In genomic region chr14:66311935-66312334, GRCh38 we compare ENCODE assay signal across 12 cellular contexts.
"Had no signal": no experiment of that assay in that cellular context is flagged by ENCODE, and none has a peak within 500 bp of the region (broad histone marks: within the 10 kb centered on the region; RNA-seq: fewer than 3 reads in every experiment).

No MANE protein-coding gene starts in this region.

- H3K4me1 Mint-ChIP-seq: activated B cell treated with CpG ODN at 0.5 μM for 24 hours; activated CD4-positive, alpha-beta T cell treated with anti-CD3 and anti-CD28 coated beads, Interleukin-2, amount 10 ng/mL, durations not matched to agents 24 days and 14 days; neural crest cell had no signal

- ATAC-seq: esophagus mucosa had no signal

- H3K27ac Mint-ChIP-seq: activated B cell treated with CpG ODN at 0.5 μM for 24 hours; activated CD4-positive, alpha-beta T cell treated with anti-CD3 and anti-CD28 coated beads, Interleukin-2, amount 10 ng/mL, durations not matched to agents 24 days and 14 days; activated naive CD8-positive, alpha-beta T cell; activated T-cell treated with anti-CD3 and anti-CD28 coated beads, Interleukin-2, amount 50 U/mL, for 24 hours had no signal

- H3K4me3 Mint-ChIP-seq: activated B cell treated with CpG ODN at 0.5 μM for 24 hours; activated CD4-positive, alpha-beta T cell treated with anti-CD3 and anti-CD28 coated beads, Interleukin-2, amount 10 ng/mL, durations not matched to agents 24 days and 14 days; activated naive CD8-positive, alpha-beta T cell; activated T-cell treated with anti-CD3 and anti-CD28 coated beads, Interleukin-2, amount 50 U/mL, for 24 hours; neural crest cell had no signal

- DNase-seq: activated B cell treated with CpG ODN at 0.5 μM for 24 hours; activated CD4-positive, alpha-beta T cell treated with anti-CD3 and anti-CD28 coated beads, Interleukin-2, amount 10 ng/mL, durations not matched to agents 24 days and 14 days; activated effector memory CD4-positive, alpha-beta T cell treated with anti-CD3 and anti-CD28 coated beads, Interleukin-2, amount 50 U/mL, for 16 hours; activated T-cell treated with anti-CD3 and anti-CD28 coated beads, Interleukin-2, amount 50 U/mL, for 24 hours; kidney glomerular epithelial cell; mesendoderm; stimulated activated CD4-positive, alpha-beta T cell treated with anti-CD3 and anti-CD28 coated beads, Interleukin-2, amount 100 ng/mL, for 48 hours; stimulated activated naive CD4-positive, alpha-beta T cell treated with Interleukin-2 at 50 U/mL for 16 hours; upper lobe of left lung had no signal

- H3K27me3 Mint-ChIP-seq: activated B cell treated with CpG ODN at 0.5 μM for 24 hours; activated CD4-positive, alpha-beta T cell treated with anti-CD3 and anti-CD28 coated beads, Interleukin-2, amount 10 ng/mL, durations not matched to agents 24 days and 14 days; activated naive CD8-positive, alpha-beta T cell; activated T-cell treated with anti-CD3 and anti-CD28 coated beads, Interleukin-2, amount 50 U/mL, for 24 hours had no signal
